7 cellular contexts compared by ENCODE assay signal in the genomic region with DNA sequence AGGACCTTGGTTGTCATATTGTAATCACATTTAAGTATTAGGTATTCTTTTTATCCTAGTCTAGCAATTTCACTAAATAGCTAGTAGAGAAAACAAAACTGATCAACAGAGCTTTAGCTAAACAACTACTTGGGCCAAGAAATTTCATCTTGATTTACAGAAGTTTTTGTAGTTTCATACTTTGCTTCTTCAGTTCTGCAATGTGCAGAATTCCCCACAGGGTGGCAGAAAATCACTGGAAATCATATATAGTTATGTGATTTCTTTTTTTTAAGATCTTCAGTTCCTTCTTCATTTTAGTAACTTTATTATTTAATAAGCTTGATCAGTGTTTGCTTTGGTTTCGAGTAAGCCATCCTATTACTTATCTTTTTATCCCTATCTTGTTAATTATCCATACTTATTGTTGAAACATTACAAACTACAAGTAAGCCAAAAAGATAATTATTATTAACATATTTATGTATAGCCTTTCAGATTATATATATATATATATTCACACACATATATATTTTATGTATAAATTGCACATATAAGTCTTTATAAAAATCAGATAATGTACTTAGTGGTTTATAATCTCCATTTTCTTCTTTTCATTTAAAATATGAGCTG. TPM values are rescaled to one million over a fixed set of nuclear protein-coding genes. Genes with fewer than 3 reads are reported as not detected.
A peak's percentile ranks its signal among the peaks of the same experiment; 100 is the strongest.
DNase-seq lines count a peak whose midpoint lies in the region; ATAC-seq and TF ChIP-seq lines count a peak whose summit lies in the region.

No MANE protein-coding gene starts in this region.

- peak overlapping the region; percentile 35 to 74 (median 61) for H3K4me3 Mint-ChIP-seq in naive thymus-derived CD4-positive, alpha-beta T cell

- H3K4me3 ChIP-seq in MM.1S (ENCODE audit: low read length): no peak overlapping the region
- H3K4me3 ChIP-seq in naive thymus-derived CD4-positive, alpha-beta T cell (ENCODE audit: low read length): no peak overlapping the region

- POLR2A ChIA-PET in naive thymus-derived CD4-positive, alpha-beta T cell (lab: Charles Lee): interaction anchor here (0.6 to 5.1 kb wide), 5 partner anchors 34 to 813 kb away, joined by 3 to 35 read pairs (median 3); a partner anchor contains a TSS

- no peak overlapping the region for H2AFZ ChIP-seq in MM.1S (ENCODE audit: low read length)

- H3F3A ChIP-seq in MM.1S (ENCODE audit: insufficient read depth, low read length): peaks cover 27% of the 10 kb centered on the region

- H3K4me1 ChIP-seq in MM.1S (ENCODE audit: low read length): peaks cover 11% of the 10 kb centered on the region
- peaks cover 15 to 16% of the 10 kb centered on the region in 2 donors for H3K4me1 ChIP-seq in naive thymus-derived CD4-positive, alpha-beta T cell (ENCODE audit: control insufficient read depth in 2 of 2, insufficient read depth in 2 of 2, low read length in 2 of 2)

- peaks cover 22 to 34% (median 31%) of the 10 kb centered on the region in 7 donors for H3K4me1 Mint-ChIP-seq in naive thymus-derived CD4-positive, alpha-beta T cell

- no peak overlapping the region; the same call in 1 of the 2 replicates for H3K27ac ChIP-seq in MM.1S (ENCODE audit: low read length)
- H3K27ac ChIP-seq in naive thymus-derived CD4-positive, alpha-beta T cell (ENCODE audit: low read depth, low read length): no peak overlapping the region

- TF ChIP-seq CTCF in MM.1S (IDR thresholded peaks at IDR 0.05; ENCODE audit: low read length): peak; percentile 61

- DNase-seq in GM03348 (ENCODE audit: low spot score): peak; percentile 40
- peak; percentile 71 for DNase-seq in MM.1S
- peak; percentile 14 for DNase-seq in T-helper 9 cell
- DNase-seq in dedifferentiated amniotic fluid mesenchymal stem cell (ENCODE audit: extremely low spot score): peak; percentile 72
- peak in 7 of 9 donors; percentile 32 to 63 (median 50) for DNase-seq in naive thymus-derived CD4-positive, alpha-beta T cell

- no peaks in the 10 kb centered on the region for H3K9me3 Mint-ChIP-seq in naive thymus-derived CD4-positive, alpha-beta T cell

- H3K27me3 ChIP-seq in MM.1S (replicated peaks; ENCODE audit: insufficient read depth, low read length): no peaks in the 10 kb centered on the region
- no peaks in the 10 kb centered on the region for H3K27me3 ChIP-seq in naive thymus-derived CD4-positive, alpha-beta T cell (ENCODE audit: control insufficient read depth in 2 of 2, insufficient read depth in 2 of 2, low read length in 2 of 2)

- H3K36me3 Mint-ChIP-seq in naive thymus-derived CD4-positive, alpha-beta T cell: peaks cover 0 to 8% (median 4%) of the 10 kb centered on the region in 5 donors

- no peak overlapping the region for H3K4me2 ChIP-seq in MM.1S (ENCODE audit: low read depth, low read length)

- CTCF ChIA-PET in naive thymus-derived CD4-positive, alpha-beta T cell (lab: Charles Lee): interaction anchor here (0.6 to 1.4 kb wide), 8 partner anchors 63 to 893 kb away, joined by 3 to 6 read pairs (median 3); no protein-coding TSS in a partner anchor

- H4K20me1 ChIP-seq in MM.1S (ENCODE audit: insufficient read depth, low read length): 0 out of 2 replicates have a peak, but pooled peaks cover 6% of the 10 kb centered on the region

- H3K27ac Mint-ChIP-seq in naive thymus-derived CD4-positive, alpha-beta T cell: peak overlapping the region; percentile 76 to 98 (median 89)

- peaks cover 0 to 3% (median 0%) of the 10 kb centered on the region in 5 donors for H3K27me3 Mint-ChIP-seq in naive thymus-derived CD4-positive, alpha-beta T cell

- no peaks in the 10 kb centered on the region for H3K36me3 ChIP-seq in MM.1S (replicated peaks; ENCODE audit: insufficient read depth, low read length)
- peaks cover 0 to 4% (median 0%) of the 10 kb centered on the region in 3 experiments for H3K36me3 ChIP-seq in naive thymus-derived CD4-positive, alpha-beta T cell (ENCODE audit: control insufficient read depth in 2 of 3, insufficient read depth in 3 of 3, low read length in 3 of 3)

- H3K79me2 ChIP-seq in MM.1S (ENCODE audit: low read length): peaks cover 28% of the 10 kb centered on the region

- H3K9ac ChIP-seq in MM.1S (ENCODE audit: low read length): no peak overlapping the region

- no peak for ATAC-seq in naive thymus-derived CD4-positive, alpha-beta T cell
- no peak for ATAC-seq in HG03280 (IDR thresholded peaks at IDR 0.05; ENCODE audit: unreplicated experiment)
- no peak for ATAC-seq in HG03045 (IDR thresholded peaks at IDR 0.05; ENCODE audit: unreplicated experiment)

- H3K9me2 ChIP-seq in MM.1S (replicated peaks; ENCODE audit: insufficient read depth, low read length): no peaks in the 10 kb centered on the region

- intact Hi-C loops in naive thymus-derived CD4-positive, alpha-beta T cell (cut with micrococcal nuclease): loop anchor here (1.0 to 2.0 kb wide), 7 partner anchors 34 to 636 kb away; no protein-coding TSS in a partner anchor

- H3K9me3 ChIP-seq in MM.1S (replicated peaks; ENCODE audit: insufficient read depth, low read length): no peaks in the 10 kb centered on the region
- no peaks in the 10 kb centered on the region for H3K9me3 ChIP-seq in naive thymus-derived CD4-positive, alpha-beta T cell (ENCODE audit: control insufficient read depth in 2 of 3, low read length in 3 of 3)

RNA-seq across cellular contexts. Expression of a gene that starts 2.2 kb away (rescaled TPM):
- total RNA-seq in naive thymus-derived CD4-positive, alpha-beta T cell: 100 to 1,000 TPM in 1 of 5 experiments, 10 to 100 TPM in 4; 76.1 to 116 (median 87.0) TPM
- 100 to 1,000 TPM in 1 of 2 donors, 10 to 100 TPM in 1; 98.3 to 109 TPM for polyA plus RNA-seq in naive thymus-derived CD4-positive, alpha-beta T cell

RNA-seq across cellular contexts. Expression of a gene that starts 34.0 kb away (rescaled TPM):
- 100 to 1,000 TPM in 1 of 5 experiments, 10 to 100 TPM in 4; 46.6 to 124 (median 50.1) TPM for total RNA-seq in naive thymus-derived CD4-positive, alpha-beta T cell
- polyA plus RNA-seq in naive thymus-derived CD4-positive, alpha-beta T cell: 100 to 1,000 TPM in 1 of 2 donors, 10 to 100 TPM in 1; 84.8 to 135 TPM

Comparison
In these comparisons a context has a peak if more than half of its experiments do, and no peak if none do; other contexts are left out.
1. DNase-seq: peak in every context shown above with its lines; median percentile 72 in dedifferentiated amniotic fluid mesenchymal stem cell; 71 in MM.1S; 50 in naive thymus-derived CD4-positive, alpha-beta T cell; 40 in GM03348; 14 in T-helper 9 cell.